Comparison of ENCODE assay signal across 1 cellular context in the genomic region with DNA sequence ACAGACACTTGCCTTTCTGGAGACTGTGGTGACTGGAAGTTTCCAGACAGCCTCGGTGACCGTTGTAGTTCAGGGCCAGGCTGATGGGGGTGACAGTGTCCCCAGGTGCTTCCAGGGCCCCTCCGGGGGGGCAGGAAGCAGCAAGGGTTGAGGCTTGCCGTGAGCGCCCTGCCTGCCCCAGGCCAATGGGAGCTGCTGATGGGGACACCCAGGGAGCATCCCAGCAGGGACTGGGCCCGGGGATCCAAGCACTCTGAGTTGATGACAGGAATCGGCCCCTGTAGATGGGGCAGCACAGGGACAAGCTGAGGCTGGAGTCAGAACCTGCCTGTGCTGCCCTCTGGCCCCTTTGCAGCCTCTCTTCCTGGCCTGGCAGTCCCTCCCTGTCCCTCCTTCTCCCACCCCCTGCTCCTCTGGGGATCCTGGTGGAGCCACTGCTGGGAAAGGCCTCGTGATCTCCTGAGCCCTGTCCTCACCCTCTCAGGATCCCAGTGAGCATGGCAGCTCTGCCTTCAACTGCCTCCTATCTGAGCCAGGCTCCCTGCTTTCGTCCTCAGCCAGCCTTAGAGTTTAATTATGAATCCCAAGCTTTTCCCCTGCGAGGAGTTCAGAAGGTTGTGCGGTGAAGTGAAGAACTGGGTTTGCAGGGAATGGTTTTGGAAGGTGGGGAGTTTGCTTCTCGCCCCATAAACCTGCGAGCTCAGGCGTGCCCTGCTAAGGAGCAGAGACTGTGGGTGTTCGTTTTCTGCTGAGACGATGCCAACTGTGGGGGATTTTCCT.
TF ChIP-seq lines count a peak whose summit lies in the region.

No MANE protein-coding gene starts in this region.

TF ChIP-seq in H1, 55 proteins besides CTCF, POLR2A, EP300 and RAD21:
- no peak for TF ChIP-seq PHF8 (conservative IDR thresholded peaks at IDR 0.05; ENCODE audit: low read depth, low read length)
- TF ChIP-seq, protein P1, sequence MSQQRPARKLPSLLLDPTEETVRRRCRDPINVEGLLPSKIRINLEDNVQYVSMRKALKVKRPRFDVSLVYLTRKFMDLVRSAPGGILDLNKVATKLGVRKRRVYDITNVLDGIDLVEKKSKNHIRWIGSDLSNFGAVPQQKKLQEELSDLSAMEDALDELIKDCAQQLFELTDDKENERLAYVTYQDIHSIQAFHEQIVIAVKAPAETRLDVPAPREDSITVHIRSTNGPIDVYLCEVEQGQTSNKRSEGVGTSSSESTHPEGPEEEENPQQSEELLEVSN (IDR thresholded peaks at IDR 0.05): no peak
- TF ChIP-seq RFX5 (IDR thresholded peaks at IDR 0.05; ENCODE audit: borderline replicate concordance, low read depth, low read length): no peak
- TF ChIP-seq SAP30 (IDR thresholded peaks at IDR 0.05; ENCODE audit: insufficient read depth, insufficient replicate concordance, low read length): no peak
- TF ChIP-seq SP4 (IDR thresholded peaks at IDR 0.05; ENCODE audit: low read length): no peak
- TF ChIP-seq SRF (IDR thresholded peaks at IDR 0.05; ENCODE audit: low read depth, low read length): no peak
- TF ChIP-seq BRCA1 (IDR thresholded peaks at IDR 0.05; ENCODE audit: low read depth, low read length): no peak
